Comparison of ENCODE assay signal across 1 cellular context in genomic region chr22:39306456-39307361, GRCh38.
TF ChIP-seq lines count a peak whose summit lies in the region.

No MANE protein-coding gene starts in this region.

TF ChIP-seq in GM12878, 131 proteins besides CTCF, POLR2A, EP300 and RAD21 (continued from another document):
- TF ChIP-seq PRDM15 (CRISPR knock-in tag; IDR thresholded peaks at IDR 0.05), result no peak
- no peak for TF ChIP-seq PML (IDR thresholded peaks at IDR 0.05; ENCODE audit: low read length)
- no peak for TF ChIP-seq SMAD1 (IDR thresholded peaks at IDR 0.05; ENCODE audit: low read depth, partially characterized antibody)
- TF ChIP-seq PKNOX1 (IDR thresholded peaks at IDR 0.05), result peak; percentile 85
- no peak for TF ChIP-seq HDAC2 (IDR thresholded peaks at IDR 0.05)
- TF ChIP-seq GABPA (IDR thresholded peaks at IDR 0.05; ENCODE audit: low read depth), result no peak
- TF ChIP-seq TCF12 (IDR thresholded peaks at IDR 0.05; ENCODE audit: low read depth, low read length), result peak; percentile 75
- TF ChIP-seq ATF3 (IDR thresholded peaks at IDR 0.05; ENCODE audit: borderline replicate concordance, extremely low read depth, low read depth, low read length), result no peak
- TF ChIP-seq SMC3 (IDR thresholded peaks at IDR 0.05; ENCODE audit: borderline replicate concordance, low read length), result peak; percentile 79
- TF ChIP-seq, protein P1, sequence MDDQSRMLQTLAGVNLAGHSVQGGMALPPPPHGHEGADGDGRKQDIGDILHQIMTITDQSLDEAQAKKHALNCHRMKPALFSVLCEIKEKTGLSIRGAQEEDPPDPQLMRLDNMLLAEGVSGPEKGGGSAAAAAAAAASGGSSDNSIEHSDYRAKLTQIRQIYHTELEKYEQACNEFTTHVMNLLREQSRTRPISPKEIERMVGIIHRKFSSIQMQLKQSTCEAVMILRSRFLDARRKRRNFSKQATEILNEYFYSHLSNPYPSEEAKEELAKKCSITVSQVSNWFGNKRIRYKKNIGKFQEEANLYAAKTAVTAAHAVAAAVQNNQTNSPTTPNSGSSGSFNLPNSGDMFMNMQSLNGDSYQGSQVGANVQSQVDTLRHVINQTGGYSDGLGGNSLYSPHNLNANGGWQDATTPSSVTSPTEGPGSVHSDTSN (IDR thresholded peaks at IDR 0.05; ENCODE audit: insufficient replicate concordance, low read depth, low read length), result peak; percentile 88
- peak; percentile 61; the same call in 1 of the 2 replicates for TF ChIP-seq TCF3 (IDR thresholded peaks at IDR 0.05; ENCODE audit: borderline replicate concordance, insufficient read depth, low read depth, low read length)
- no peak for TF ChIP-seq ZBTB40 (IDR thresholded peaks at IDR 0.05; ENCODE audit: borderline replicate concordance)
- peak; percentile 68; the same call in 1 of the 2 replicates for TF ChIP-seq YY1 (IDR thresholded peaks at IDR 0.05; ENCODE audit: low read depth, low read length)
- no peak for TF ChIP-seq ZZZ3 (IDR thresholded peaks at IDR 0.05; ENCODE audit: control insufficient read depth, insufficient read length, low read depth)
- no peak for TF ChIP-seq MXI1 (IDR thresholded peaks at IDR 0.05; ENCODE audit: low read depth, low read length)
- TF ChIP-seq EED (IDR thresholded peaks at IDR 0.05; ENCODE audit: low read depth), result no peak
